Comparison of ENCODE assay signal across 17 cellular contexts in genomic region chr13:41199061-41199460, GRCh38.
"Had no signal": no experiment of that assay in that cellular context is flagged by ENCODE, and none has a peak within 500 bp of the region (broad histone marks: within the 10 kb centered on the region; RNA-seq: fewer than 3 reads in every experiment).

No MANE protein-coding gene starts in this region.

- ATAC-seq: activated T-cell treated with anti-CD3 and anti-CD28 coated beads, Interleukin-2, amount 50 U/mL, for 72 hours; left colon; right cardiac atrium had no signal

- H3K9me3 Mint-ChIP-seq: activated T-cell treated with anti-CD3 and anti-CD28 coated beads, Interleukin-2, amount 50 U/mL, for 72 hours; natural killer cell treated with Interleukin-12 subunit alpha and Interleukin-12 subunit beta and Interleukin-15 and Interleukin-18, amount 100 ng/mL, for 72 hours had no signal

- H3K27me3 Mint-ChIP-seq: natural killer cell treated with Interleukin-12 subunit alpha and Interleukin-12 subunit beta and Interleukin-15 and Interleukin-18, amount 100 ng/mL, for 72 hours; progenitor cell of endocrine pancreas had no signal

- H3K9me3 ChIP-seq: esophagus muscularis mucosa, mucosa of descending colon had no signal

- H3K36me3 Mint-ChIP-seq: natural killer cell treated with Interleukin-12 subunit alpha and Interleukin-12 subunit beta and Interleukin-15 and Interleukin-18, amount 100 ng/mL, for 72 hours had no signal

- DNase-seq: activated CD4-positive, alpha-beta T cell treated with anti-CD3 and anti-CD28 coated beads, Interleukin-2, amount 50 U/mL, for 4 hours; activated CD4-positive, CD25-positive, alpha-beta regulatory T cell treated with anti-CD3 and anti-CD28 coated beads, Interleukin-2, amount 50 U/mL, for 72 hours; activated naive CD4-positive, alpha-beta T cell; activated T-cell treated with anti-CD3 and anti-CD28 coated beads, Interleukin-2, amount 50 U/mL, for 72 hours; glutamatergic neuron; left colon; mammary epithelial cell; mucosa of descending colon; occipital lobe; right cardiac atrium; small intestine; substantia nigra; trophoblast cell had no signal

- H3K36me3 ChIP-seq: cardiac muscle cell, esophagus muscularis mucosa had no signal

- H3K4me3 ChIP-seq: cardiac muscle cell, esophagus muscularis mucosa, mucosa of descending colon had no signal

- H3K27ac Mint-ChIP-seq: natural killer cell treated with Interleukin-12 subunit alpha and Interleukin-12 subunit beta and Interleukin-15 and Interleukin-18, amount 100 ng/mL, for 72 hours; progenitor cell of endocrine pancreas had no signal

- H3K27ac ChIP-seq: cardiac muscle cell, esophagus muscularis mucosa had no signal

- H3K27me3 ChIP-seq: cardiac muscle cell, esophagus muscularis mucosa had no signal

- H3K4me1 ChIP-seq: esophagus muscularis mucosa had no signal

- H3K4me3 Mint-ChIP-seq: activated T-cell treated with anti-CD3 and anti-CD28 coated beads, Interleukin-2, amount 50 U/mL, for 72 hours; natural killer cell treated with Interleukin-12 subunit alpha and Interleukin-12 subunit beta and Interleukin-15 and Interleukin-18, amount 100 ng/mL, for 72 hours had no signal
